20 cellular contexts compared by ENCODE assay signal in the genomic region with DNA sequence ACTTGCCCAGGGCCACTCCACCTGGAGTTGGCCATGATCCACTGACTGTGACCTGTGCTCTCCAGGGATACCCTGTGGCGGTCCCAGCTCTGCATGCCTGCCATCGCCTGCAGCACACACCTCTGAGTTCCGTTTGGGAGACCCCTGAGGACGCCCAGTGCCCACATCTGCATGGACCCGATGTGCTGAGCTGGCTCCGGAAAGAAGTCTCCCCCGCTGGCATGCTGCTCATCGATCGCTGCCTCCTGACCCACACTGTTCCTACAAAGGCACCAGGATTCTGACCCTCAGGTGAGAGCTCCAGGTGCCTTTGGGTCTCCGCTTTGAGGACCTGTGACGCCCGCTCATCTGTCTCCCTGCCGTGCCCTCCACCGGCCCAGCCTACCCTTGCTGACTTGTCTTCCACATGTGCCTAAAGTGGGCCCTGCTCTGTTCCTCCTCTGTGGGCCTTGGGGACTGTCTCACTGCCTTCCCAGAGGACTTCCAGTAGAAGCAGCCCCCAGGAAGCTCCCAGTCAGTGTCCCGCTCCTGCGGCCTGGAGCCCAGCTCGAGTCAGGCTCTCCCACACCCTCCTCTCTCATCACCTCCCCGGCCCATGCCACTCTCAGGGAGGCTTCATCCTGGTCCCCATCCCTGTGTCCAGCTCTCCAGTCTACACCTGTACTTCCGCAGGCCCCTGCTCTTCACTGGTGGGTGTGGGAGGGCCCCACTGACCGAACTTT. TPM values are rescaled to one million over a fixed set of nuclear protein-coding genes. Genes with fewer than 3 reads are reported as not detected.
"Had no signal": no experiment of that assay in that cellular context is flagged by ENCODE, and none has a peak within 500 bp of the region (broad histone marks: within the 10 kb centered on the region; RNA-seq: fewer than 3 reads in every experiment).

No MANE protein-coding gene starts in this region.

- H3K27ac ChIP-seq: cardiac muscle cell, foreskin keratinocyte, spleen had no signal

- H3K4me1 ChIP-seq: foreskin keratinocyte had no signal

- DNase-seq: activated CD4-positive, alpha-beta T cell treated with anti-CD3 and anti-CD28 coated beads, Interleukin-2, amount 10 ng/mL, durations not matched to agents 24 days and 14 days; activated CD8-positive, alpha-beta T cell treated with anti-CD3 and anti-CD28 coated beads for 36 hours; activated naive CD4-positive, alpha-beta T cell treated with anti-CD3 and anti-CD28 coated beads, Interleukin-2, amount 10 ng/mL, durations not matched to agents 7 days and 5 days; activated T-cell treated with anti-CD3 and anti-CD28 coated beads, Interleukin-2, amount 50 U/mL, for 24 hours; effector memory CD8-positive, alpha-beta T cell; foreskin keratinocyte; glutamatergic neuron; kidney glomerular epithelial cell; left ventricle myocardium superior; spleen; stimulated activated CD8-positive, alpha-beta memory T cell treated with anti-CD3 and anti-CD28 coated beads, Interleukin-4, amount 100 ng/mL, for 48 hours; stimulated activated naive CD4-positive, alpha-beta T cell; T1000 had no signal

- H3K4me3 ChIP-seq: cardiac muscle cell, spleen had no signal

- H3K27ac Mint-ChIP-seq: activated CD4-positive, alpha-beta T cell treated with anti-CD3 and anti-CD28 coated beads, Interleukin-2, amount 10 ng/mL, durations not matched to agents 24 days and 14 days; activated CD8-positive, alpha-beta T cell treated with anti-CD3 and anti-CD28 coated beads for 36 hours; activated naive CD4-positive, alpha-beta T cell treated with anti-CD3 and anti-CD28 coated beads, Interleukin-2, amount 10 ng/mL, durations not matched to agents 7 days and 5 days; activated T-cell treated with anti-CD3 and anti-CD28 coated beads, Interleukin-2, amount 50 U/mL, for 24 hours; effector memory CD8-positive, alpha-beta T cell had no signal

- H3K4me3 Mint-ChIP-seq: activated CD4-positive, alpha-beta T cell treated with anti-CD3 and anti-CD28 coated beads, Interleukin-2, amount 10 ng/mL, durations not matched to agents 24 days and 14 days; activated CD8-positive, alpha-beta T cell treated with anti-CD3 and anti-CD28 coated beads for 36 hours; activated naive CD4-positive, alpha-beta T cell treated with anti-CD3 and anti-CD28 coated beads, Interleukin-2, amount 10 ng/mL, durations not matched to agents 7 days and 5 days; activated T-cell treated with anti-CD3 and anti-CD28 coated beads, Interleukin-2, amount 50 U/mL, for 24 hours; effector memory CD8-positive, alpha-beta T cell; memory B cell had no signal

- H3K9me3 ChIP-seq: spleen had no signal

- H3K36me3 ChIP-seq: cardiac muscle cell had no signal

- H3K27me3 ChIP-seq: cardiac muscle cell, foreskin keratinocyte, spleen had no signal

- ATAC-seq: activated CD8-positive, alpha-beta T cell treated with anti-CD3 and anti-CD28 coated beads for 36 hours; effector memory CD8-positive, alpha-beta T cell; foreskin keratinocyte had no signal

- H3K9me3 Mint-ChIP-seq: activated CD4-positive, alpha-beta T cell treated with anti-CD3 and anti-CD28 coated beads, Interleukin-2, amount 10 ng/mL, durations not matched to agents 24 days and 14 days; activated CD8-positive, alpha-beta T cell treated with anti-CD3 and anti-CD28 coated beads for 36 hours; activated naive CD4-positive, alpha-beta T cell treated with anti-CD3 and anti-CD28 coated beads, Interleukin-2, amount 10 ng/mL, durations not matched to agents 7 days and 5 days; activated T-cell treated with anti-CD3 and anti-CD28 coated beads, Interleukin-2, amount 50 U/mL, for 24 hours; effector memory CD8-positive, alpha-beta T cell; memory B cell had no signal

- H3K27me3 Mint-ChIP-seq: activated CD4-positive, alpha-beta T cell treated with anti-CD3 and anti-CD28 coated beads, Interleukin-2, amount 10 ng/mL, durations not matched to agents 24 days and 14 days; activated CD8-positive, alpha-beta T cell treated with anti-CD3 and anti-CD28 coated beads for 36 hours; activated T-cell treated with anti-CD3 and anti-CD28 coated beads, Interleukin-2, amount 50 U/mL, for 24 hours had no signal

- H3K36me3 Mint-ChIP-seq: activated naive CD4-positive, alpha-beta T cell treated with anti-CD3 and anti-CD28 coated beads, Interleukin-2, amount 10 ng/mL, durations not matched to agents 7 days and 5 days; memory B cell had no signal

RNA-seq across cellular contexts. Expression of gene GSC2, which starts 34.3 kb away (rescaled TPM):
- total RNA-seq: activated CD4-positive, alpha-beta T cell treated with anti-CD3 and anti-CD28 coated beads, Interleukin-2, amount 10 ng/mL, durations not matched to agents 24 days and 14 days; activated CD8-positive, alpha-beta T cell treated with anti-CD3 and anti-CD28 coated beads for 36 hours; cardiac muscle cell; dermis microvascular lymphatic vessel endothelial cell; foreskin keratinocyte; left ventricle myocardium superior; mononuclear cell; renal cortical epithelial cell; spleen; T-helper 1 cell treated with Interleukin-12 subunit alpha and Interleukin-12 subunit beta and Interleukin-4 antibody, amounts not matched to agents 30 ng/mL and 1 ng/mL, for 36 hours had no signal
- polyA plus RNA-seq: cardiac muscle cell, foreskin keratinocyte, spleen, thymus had no signal

RNA-seq across cellular contexts. Expression of gene TSSK2, which starts 53.3 kb away (rescaled TPM):
- total RNA-seq: activated CD4-positive, alpha-beta T cell treated with anti-CD3 and anti-CD28 coated beads, Interleukin-2, amount 10 ng/mL, durations not matched to agents 24 days and 14 days; activated CD8-positive, alpha-beta T cell treated with anti-CD3 and anti-CD28 coated beads for 36 hours; cardiac muscle cell; dermis microvascular lymphatic vessel endothelial cell; foreskin keratinocyte; left ventricle myocardium superior; renal cortical epithelial cell; spleen; T-helper 1 cell treated with Interleukin-12 subunit alpha and Interleukin-12 subunit beta and Interleukin-4 antibody, amounts not matched to agents 30 ng/mL and 1 ng/mL, for 36 hours had no signal
- polyA plus RNA-seq: cardiac muscle cell, foreskin keratinocyte had no signal
